1 cellular context compared by ENCODE assay signal in the genomic region with DNA sequence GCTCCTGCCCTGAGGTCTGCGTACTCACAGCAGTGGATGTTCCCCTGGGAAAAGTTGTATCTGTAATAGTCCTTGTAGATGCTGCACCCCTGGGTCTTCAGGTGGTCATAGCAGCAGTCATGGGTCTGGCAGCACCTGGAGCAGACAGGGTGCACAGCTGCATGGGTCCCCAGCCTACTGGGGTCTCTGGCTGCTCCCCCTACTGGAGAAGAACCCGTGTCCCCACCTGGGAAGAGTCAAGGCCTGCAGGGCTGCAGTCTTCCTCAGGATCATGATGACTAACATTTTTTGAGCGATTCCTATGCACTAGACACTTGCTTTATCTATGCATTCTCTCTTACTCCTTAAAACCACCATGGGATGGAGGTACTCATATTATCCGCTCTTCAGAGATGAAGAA.
TF ChIP-seq lines count a peak whose summit lies in the region.

No MANE protein-coding gene starts in this region.

TF ChIP-seq in HepG2, 621 proteins besides CTCF, POLR2A, EP300 and RAD21:
- TF ChIP-seq PAF1 (CRISPR knock-in tag; IDR thresholded peaks at IDR 0.05) (no peak), KDM5A (IDR thresholded peaks at IDR 0.05; ENCODE audit: borderline replicate concordance, low read length) (no peak), ZNF672 (CRISPR knock-in tag; IDR thresholded peaks at IDR 0.05) (no peak)
- TF ChIP-seq, protein P1, sequence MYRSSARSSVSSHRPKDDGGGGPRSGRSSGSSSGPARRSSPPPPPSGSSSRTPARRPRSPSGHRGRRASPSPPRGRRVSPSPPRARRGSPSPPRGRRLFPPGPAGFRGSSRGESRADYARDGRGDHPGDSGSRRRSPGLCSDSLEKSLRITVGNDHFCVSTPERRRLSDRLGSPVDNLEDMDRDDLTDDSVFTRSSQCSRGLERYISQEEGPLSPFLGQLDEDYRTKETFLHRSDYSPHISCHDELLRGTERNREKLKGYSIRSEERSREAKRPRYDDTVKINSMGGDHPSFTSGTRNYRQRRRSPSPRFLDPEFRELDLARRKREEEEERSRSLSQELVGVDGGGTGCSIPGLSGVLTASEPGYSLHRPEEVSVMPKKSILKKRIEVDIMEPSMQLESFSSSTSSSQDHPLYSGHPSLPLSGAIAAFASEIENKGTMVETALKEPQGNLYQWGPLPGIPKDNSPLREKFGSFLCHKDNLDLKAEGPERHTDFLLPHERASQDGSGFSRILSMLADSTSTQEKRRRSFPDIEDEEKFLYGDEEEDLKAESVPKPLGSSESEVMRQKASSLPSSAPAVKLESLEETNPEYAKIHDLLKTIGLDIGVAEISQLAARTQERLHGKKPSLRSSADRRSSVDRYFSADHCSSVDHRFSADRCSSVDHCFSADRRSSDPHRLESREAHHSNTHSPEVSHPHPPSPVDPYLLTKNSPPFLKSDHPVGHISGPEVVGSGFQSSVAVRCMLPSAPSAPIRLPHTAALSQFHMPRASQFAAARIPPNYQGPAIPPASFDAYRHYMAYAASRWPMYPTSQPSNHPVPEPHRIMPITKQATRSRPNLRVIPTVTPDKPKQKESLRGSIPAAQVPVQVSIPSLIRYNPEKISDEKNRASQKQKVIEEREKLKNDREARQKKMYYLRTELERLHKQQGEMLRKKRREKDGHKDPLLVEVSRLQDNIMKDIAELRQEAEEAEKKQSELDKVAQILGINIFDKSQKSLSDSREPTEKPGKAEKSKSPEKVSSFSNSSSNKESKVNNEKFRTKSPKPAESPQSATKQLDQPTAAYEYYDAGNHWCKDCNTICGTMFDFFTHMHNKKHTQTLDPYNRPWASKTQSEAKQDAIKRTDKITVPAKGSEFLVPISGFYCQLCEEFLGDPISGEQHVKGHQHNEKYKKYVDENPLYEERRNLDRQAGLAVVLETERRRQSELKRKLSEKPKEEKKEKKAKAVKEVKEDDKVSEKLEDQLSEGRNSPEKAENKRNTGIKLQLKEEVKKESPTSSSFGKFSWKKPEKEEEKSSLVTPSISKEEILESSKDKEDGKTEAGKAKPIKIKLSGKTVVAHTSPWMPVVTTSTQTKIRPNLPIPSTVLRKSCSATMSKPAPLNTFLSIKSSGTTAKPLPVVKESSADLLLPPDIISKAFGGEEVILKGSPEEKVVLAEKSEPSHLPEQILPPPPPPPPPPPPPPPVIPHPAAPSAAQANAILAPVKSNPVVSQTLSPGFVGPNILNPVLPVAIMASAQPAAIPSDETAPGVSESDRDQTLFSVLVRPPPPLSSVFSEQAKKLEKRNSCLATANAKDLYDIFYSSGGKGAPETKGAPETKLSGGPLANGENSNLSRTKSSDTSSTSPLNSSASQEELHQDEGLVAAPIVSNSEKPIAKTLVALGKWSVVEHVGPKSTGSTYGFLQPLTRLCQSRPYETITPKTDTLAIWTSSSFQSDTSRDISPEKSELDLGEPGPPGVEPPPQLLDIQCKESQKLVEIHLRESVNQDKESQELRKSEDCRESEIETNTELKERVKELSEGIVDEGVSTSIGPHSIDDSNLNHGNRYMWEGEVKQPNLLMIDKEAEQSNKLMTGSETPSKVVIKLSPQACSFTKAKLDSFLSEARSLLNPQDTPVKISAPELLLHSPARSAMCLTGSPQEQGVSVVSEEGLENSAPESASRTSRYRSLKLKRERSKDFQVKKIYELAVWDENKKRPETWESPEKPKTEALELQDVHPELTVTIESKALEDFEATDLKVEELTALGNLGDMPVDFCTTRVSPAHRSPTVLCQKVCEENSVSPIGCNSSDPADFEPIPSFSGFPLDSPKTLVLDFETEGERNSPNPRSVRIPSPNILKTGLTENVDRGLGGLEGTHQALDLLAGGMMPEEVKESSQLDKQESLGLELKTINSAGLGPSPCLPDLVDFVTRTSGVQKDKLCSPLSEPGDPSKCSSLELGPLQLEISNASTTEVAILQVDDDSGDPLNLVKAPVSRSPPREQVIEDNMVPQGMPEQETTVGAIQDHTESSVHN (CRISPR knock-in tag; IDR thresholded peaks at IDR 0.05), result no peak
